Comparison of ENCODE assay signal across 34 cellular contexts in the genomic region with DNA sequence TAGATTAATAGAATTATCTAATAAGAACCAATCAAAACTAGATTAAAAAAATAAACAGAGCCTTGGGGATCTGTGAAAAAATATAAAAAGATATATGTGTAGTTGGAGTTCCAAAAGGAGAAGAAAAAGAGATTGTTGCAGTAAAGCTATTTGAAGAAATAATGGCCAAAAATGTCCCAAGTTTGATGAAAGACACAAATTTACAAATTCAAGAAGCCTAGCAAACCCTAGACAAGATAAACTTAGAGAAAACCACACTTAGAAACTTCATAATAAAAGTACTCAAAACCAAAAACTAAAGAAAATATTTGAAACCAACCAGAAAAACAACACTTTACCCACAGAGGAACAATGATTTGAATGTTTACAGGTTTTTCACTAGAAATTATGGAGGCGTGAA.
"Had no signal": no experiment of that assay in that cellular context is flagged by ENCODE, and none has a peak within 500 bp of the region (broad histone marks: within the 10 kb centered on the region; RNA-seq: fewer than 3 reads in every experiment).

No MANE protein-coding gene starts in this region.

- DNase-seq: Kasumi-1, MG63, MM.1S, MV-4-11, NCI-H1048, NCI-H1092, NCI-H1105, NCI-H1105 treated with DMSO at 0.1 percent for 48 hours, NCI-H1417, NCI-H1417 treated with DMSO at 0.1 percent for 48 hours, NCI-H1436, NCI-H1436 treated with DMSO at 0.1 percent for 48 hours, NCI-H146, NCI-H1694, NCI-H1694 treated with DMSO at 0.1 percent for 48 hours, NCI-H187, NCI-H187 treated with DMSO at 0.1 percent for 48 hours, NCI-H1930, NCI-H2029, NCI-H2029 treated with DMSO at 0.1 percent for 48 hours, NCI-H2081, NCI-H2081 treated with DMSO at 0.1 percent for 48 hours, NCI-H2107, NCI-H2171, NCI-H2171 treated with DMSO at 0.1 percent for 48 hours, NCI-H2227 treated with DMSO at 0.1 percent for 48 hours, NCI-H226, NCI-H345, NCI-H446, NCI-H446 treated with DMSO at 0.1 percent for 48 hours, NCI-H510A, NCI-H510A treated with DMSO at 0.1 percent for 48 hours, NCI-H524, NCI-H524 treated with DMSO at 0.1 percent for 48 hours had no signal

- H3K36me3 ChIP-seq: MG63 had no signal

- H3K4me3 ChIP-seq: MG63 had no signal
